Comparison of ENCODE assay signal across 16 cellular contexts in genomic region chr6:130467595-130467994, GRCh38.
A peak's percentile ranks its signal among the peaks of the same experiment; 100 is the strongest.
DNase-seq lines count a peak whose midpoint lies in the region; ATAC-seq, FAIRE-seq and TF ChIP-seq lines count a peak whose summit lies in the region.
"Had no signal": no experiment of that assay in that cellular context is flagged by ENCODE, and none has a peak within 500 bp of the region (broad histone marks: within the 10 kb centered on the region; RNA-seq: fewer than 3 reads in every experiment).

No MANE protein-coding gene starts in this region.

- H4K20me1 ChIP-seq in DND-41 (ENCODE audit: insufficient read depth, low read length) (no peaks in the 10 kb centered on the region), astrocyte (ENCODE audit: insufficient read depth, low read length) (no peaks in the 10 kb centered on the region)
- H4K20me1 ChIP-seq: BLaER1 treated with 17β-estradiol and CSF1 and Interleukin-3, amounts not matched to agents 10 nM and 100 nM had no signal

- H3K9me3 ChIP-seq in DND-41 (ENCODE audit: insufficient read depth, low read length, severe bottlenecking) (peaks cover 2% of the 10 kb centered on the region), astrocyte (ENCODE audit: insufficient read depth, low read depth, low read length) (no peaks in the 10 kb centered on the region)

- no peak overlapping the region for H2BK120ac ChIP-seq in mesendoderm (ENCODE audit: low read depth, low read length)

- no peak overlapping the region for H3K56ac ChIP-seq in mesendoderm (ENCODE audit: low read length)

- intact Hi-C loops in activated CD8-positive, alpha-beta T cell treated with anti-CD3 and anti-CD28 coated beads for 36 hours (cut with micrococcal nuclease) = no loop called here

- H3K79me2 ChIP-seq in DND-41 (ENCODE audit: insufficient read depth, low read length) = no peaks in the 10 kb centered on the region
- no peaks in the 10 kb centered on the region for H3K79me2 ChIP-seq in astrocyte (ENCODE audit: insufficient read depth, low read length)
- H3K79me2 ChIP-seq in mesendoderm (ENCODE audit: control insufficient read depth, insufficient read depth, low read length) = no peaks in the 10 kb centered on the region

- no peak overlapping the region for H3K4me2 ChIP-seq in DND-41 (ENCODE audit: insufficient read depth, low read length)
- no peak overlapping the region for H3K4me2 ChIP-seq in astrocyte (ENCODE audit: low read length)
- H3K4me2 ChIP-seq in mesendoderm (ENCODE audit: low read length) = no peak overlapping the region
- H3K4me2 ChIP-seq: BLaER1 treated with 17β-estradiol and CSF1 and Interleukin-3, amounts not matched to agents 10 nM and 100 nM had no signal

- ATAC-seq in activated CD8-positive, alpha-beta T cell treated with anti-CD3 and anti-CD28 coated beads, Interleukin-2, amount 10 ng/mL, durations not matched to agents 7 days and 5 days = peak; percentile 33
- no peak for ATAC-seq in activated CD8-positive, alpha-beta T cell treated with anti-CD3 and anti-CD28 coated beads for 36 hours
- ATAC-seq in DND-41 (ENCODE audit: insufficient read depth, low read depth) (peak; percentile 33; the same call in 1 of the 3 replicates), esophagus mucosa (no peak)

- no peak overlapping the region for H2BK15ac ChIP-seq in mesendoderm (replicated peaks; ENCODE audit: low read depth)

- H3K27ac Mint-ChIP-seq in activated CD8-positive, alpha-beta T cell treated with anti-CD3 and anti-CD28 coated beads, Interleukin-2, amount 10 ng/mL, durations not matched to agents 7 days and 5 days = peak overlapping the region; percentile 9
- no peak overlapping the region for H3K27ac Mint-ChIP-seq in activated CD8-positive, alpha-beta T cell treated with anti-CD3 and anti-CD28 coated beads for 36 hours
- peak overlapping the region; percentile 31 for H3K27ac Mint-ChIP-seq in astrocyte (ENCODE audit: unreplicated experiment)
- H3K27ac Mint-ChIP-seq: CD4-positive, CD25-positive, alpha-beta regulatory T cell had no signal

- no peak overlapping the region for H4K8ac ChIP-seq in mesendoderm (ENCODE audit: low read depth, low read length)

- H3K36me3 Mint-ChIP-seq in activated CD8-positive, alpha-beta T cell treated with anti-CD3 and anti-CD28 coated beads, Interleukin-2, amount 10 ng/mL, durations not matched to agents 7 days and 5 days (ENCODE audit: low read depth) = peaks cover 3% of the 10 kb centered on the region
- no peaks in the 10 kb centered on the region for H3K36me3 Mint-ChIP-seq in activated CD8-positive, alpha-beta T cell treated with anti-CD3 and anti-CD28 coated beads for 36 hours (ENCODE audit: low read depth)
- H3K36me3 Mint-ChIP-seq in astrocyte (ENCODE audit: low read depth, unreplicated experiment) = no peaks in the 10 kb centered on the region
- H3K36me3 Mint-ChIP-seq: CD4-positive, CD25-positive, alpha-beta regulatory T cell had no signal

- CTCF ChIA-PET in activated CD8-positive, alpha-beta T cell treated with anti-CD3 and anti-CD28 coated beads, Interleukin-2, amount 10 ng/mL, durations not matched to agents 7 days and 5 days (lab: Charles Lee) = interaction anchor here (1.0 kb wide), 1 partner anchor 231 kb away, joined by 3 read pairs; no protein-coding TSS in a partner anchor
- CTCF ChIA-PET in activated CD8-positive, alpha-beta T cell treated with anti-CD3 and anti-CD28 coated beads for 36 hours (lab: Charles Lee) = interaction anchor here (2.0 kb wide), 1 partner anchor 12 kb away, joined by 6 read pairs; no protein-coding TSS in a partner anchor

- FAIRE-seq in astrocyte (lab: Jason Lieb, UNC) = no peak
- FAIRE-seq: GM12878, GM18507, H54 had no signal

- H3K4me1 ChIP-seq in DND-41 (ENCODE audit: insufficient read depth, low read length) (no peaks in the 10 kb centered on the region), astrocyte (ENCODE audit: insufficient read depth, low read length) (peaks cover 11% of the 10 kb centered on the region), mesendoderm (ENCODE audit: control insufficient read depth, low read depth, low read length) (peaks cover 4% of the 10 kb centered on the region)

- H3K4me3 ChIP-seq in DND-41 (ENCODE audit: low read depth in 1 of 2, low read length in 2 of 2) = no peak overlapping the region
- H3K4me3 ChIP-seq in astrocyte (ENCODE audit: insufficient read depth, low read depth, low read length) = no peak overlapping the region
- H3K4me3 ChIP-seq in mesendoderm (ENCODE audit: low read length) = no peak overlapping the region
- H3K4me3 ChIP-seq: BLaER1 treated with 17β-estradiol and CSF1 and Interleukin-3, amounts not matched to agents 10 nM and 100 nM; GM12878 had no signal

- H3K79me1 ChIP-seq in mesendoderm (ENCODE audit: low read length) = no peaks in the 10 kb centered on the region

- H3K4me3 Mint-ChIP-seq in activated CD8-positive, alpha-beta T cell treated with anti-CD3 and anti-CD28 coated beads, Interleukin-2, amount 10 ng/mL, durations not matched to agents 7 days and 5 days = no peak overlapping the region
- no peak overlapping the region for H3K4me3 Mint-ChIP-seq in activated CD8-positive, alpha-beta T cell treated with anti-CD3 and anti-CD28 coated beads for 36 hours
- no peak overlapping the region for H3K4me3 Mint-ChIP-seq in astrocyte (ENCODE audit: unreplicated experiment)
- H3K4me3 Mint-ChIP-seq: CD4-positive, CD25-positive, alpha-beta regulatory T cell had no signal

- no peak overlapping the region for H3K27ac ChIP-seq in DND-41 (ENCODE audit: low read length)
- H3K27ac ChIP-seq in astrocyte (ENCODE audit: low read depth, low read length) = no peak overlapping the region
- no peak overlapping the region for H3K27ac ChIP-seq in mesendoderm (ENCODE audit: low read depth, low read length)
- H3K27ac ChIP-seq: BLaER1 treated with 17β-estradiol and CSF1 and Interleukin-3, amounts not matched to agents 10 nM and 100 nM had no signal

- no peak overlapping the region for H4K5ac ChIP-seq in mesendoderm (ENCODE audit: low read length)

- H3K4me1 Mint-ChIP-seq in activated CD8-positive, alpha-beta T cell treated with anti-CD3 and anti-CD28 coated beads, Interleukin-2, amount 10 ng/mL, durations not matched to agents 7 days and 5 days (ENCODE audit: low read depth) = peaks cover 31% of the 10 kb centered on the region
- H3K4me1 Mint-ChIP-seq in activated CD8-positive, alpha-beta T cell treated with anti-CD3 and anti-CD28 coated beads for 36 hours (ENCODE audit: low read depth) = peaks cover 7% of the 10 kb centered on the region
- peaks cover 12% of the 10 kb centered on the region for H3K4me1 Mint-ChIP-seq in astrocyte (ENCODE audit: low read depth, unreplicated experiment)
- H3K4me1 Mint-ChIP-seq: CD4-positive, CD25-positive, alpha-beta regulatory T cell had no signal

- H2AK5ac ChIP-seq in mesendoderm (ENCODE audit: low read length) = no peak overlapping the region

- H3K9ac ChIP-seq in DND-41 (ENCODE audit: low read depth, low read length) (no peak overlapping the region), astrocyte (ENCODE audit: low read length) (no peak overlapping the region), mesendoderm (ENCODE audit: low read length) (no peak overlapping the region)
- H3K9ac ChIP-seq: BLaER1 treated with 17β-estradiol and CSF1 and Interleukin-3, amounts not matched to agents 10 nM and 100 nM had no signal

- H3K23ac ChIP-seq in mesendoderm (ENCODE audit: low read length) = no peak overlapping the region

- TF ChIP-seq CTCF in activated CD8-positive, alpha-beta T cell treated with anti-CD3 and anti-CD28 coated beads for 36 hours (IDR thresholded peaks at IDR 0.05) = no peak
- TF ChIP-seq CTCF in DND-41 (IDR thresholded peaks at IDR 0.05; ENCODE audit: borderline replicate concordance, extremely low read depth, low read length, poor library complexity, severe bottlenecking) (no peak), astrocyte (IDR thresholded peaks at IDR 0.05; ENCODE audit: insufficient read depth, low read depth, low read length) (no peak)

- no peaks in the 10 kb centered on the region for H3K27me3 Mint-ChIP-seq in activated CD8-positive, alpha-beta T cell treated with anti-CD3 and anti-CD28 coated beads, Interleukin-2, amount 10 ng/mL, durations not matched to agents 7 days and 5 days (ENCODE audit: low read depth)
- H3K27me3 Mint-ChIP-seq in activated CD8-positive, alpha-beta T cell treated with anti-CD3 and anti-CD28 coated beads for 36 hours = no peaks in the 10 kb centered on the region
- H3K27me3 Mint-ChIP-seq in astrocyte (ENCODE audit: low read depth, unreplicated experiment) = peaks cover 2% of the 10 kb centered on the region

- H2BK5ac ChIP-seq in mesendoderm (ENCODE audit: low read length) = no peak overlapping the region

- H3K4ac ChIP-seq in mesendoderm (ENCODE audit: low read depth, low read length) = no peak overlapping the region

- POLR2A ChIA-PET in activated CD8-positive, alpha-beta T cell treated with anti-CD3 and anti-CD28 coated beads, Interleukin-2, amount 10 ng/mL, durations not matched to agents 7 days and 5 days (lab: Charles Lee) = no interaction called here
- POLR2A ChIA-PET in activated CD8-positive, alpha-beta T cell treated with anti-CD3 and anti-CD28 coated beads for 36 hours (lab: Charles Lee) = no interaction called here

- H2AFZ ChIP-seq in DND-41 (ENCODE audit: low read depth, low read length) (no peak overlapping the region), astrocyte (ENCODE audit: low read depth, low read length) (no peak overlapping the region)

- no peak for DNase-seq in activated CD8-positive, alpha-beta T cell treated with anti-CD3 and anti-CD28 coated beads, Interleukin-2, amount 10 ng/mL, durations not matched to agents 7 days and 5 days
- DNase-seq in activated CD8-positive, alpha-beta T cell treated with anti-CD3 and anti-CD28 coated beads for 36 hours = no peak
- DNase-seq in DND-41 = no peak
- no peak for DNase-seq in astrocyte (ENCODE audit: low read depth)
- peak; percentile 18 for DNase-seq in mesendoderm
- no peak for DNase-seq in activated CD4-positive, alpha-beta T cell treated with anti-CD3 and anti-CD28 coated beads, Interleukin-2, amount 50 U/mL, for 1 hour
- no peak for DNase-seq in 8988T
- DNase-seq: ACHN; Calu3; CD4-positive, CD25-positive, alpha-beta regulatory T cell; DMS 273 treated with DMSO at 0.1 percent for 48 hours had no signal

- H3K9me3 Mint-ChIP-seq in activated CD8-positive, alpha-beta T cell treated with anti-CD3 and anti-CD28 coated beads, Interleukin-2, amount 10 ng/mL, durations not matched to agents 7 days and 5 days (ENCODE audit: insufficient read depth) = peaks cover 10% of the 10 kb centered on the region
- no peaks in the 10 kb centered on the region for H3K9me3 Mint-ChIP-seq in activated CD8-positive, alpha-beta T cell treated with anti-CD3 and anti-CD28 coated beads for 36 hours
- peaks cover 2% of the 10 kb centered on the region for H3K9me3 Mint-ChIP-seq in astrocyte (ENCODE audit: unreplicated experiment)

- no peak overlapping the region for H3K18ac ChIP-seq in mesendoderm (ENCODE audit: low read length)

- H3K27me3 ChIP-seq in DND-41 (ENCODE audit: insufficient read depth, low read length, poor library complexity) (no peaks in the 10 kb centered on the region), astrocyte (ENCODE audit: insufficient read depth, low read length) (no peaks in the 10 kb centered on the region), mesendoderm (ENCODE audit: insufficient read depth, low read length, poor library complexity) (no peaks in the 10 kb centered on the region)
- H3K27me3 ChIP-seq: BLaER1 treated with 17β-estradiol and CSF1 and Interleukin-3, amounts not matched to agents 10 nM and 100 nM had no signal

- H3K36me3 ChIP-seq in DND-41 (ENCODE audit: insufficient read depth, low read length) (no peaks in the 10 kb centered on the region), astrocyte (ENCODE audit: insufficient read depth, low read length) (no peaks in the 10 kb centered on the region), mesendoderm (ENCODE audit: control insufficient read depth, insufficient read depth, low read length) (no peaks in the 10 kb centered on the region)
- H3K36me3 ChIP-seq: BLaER1 treated with 17β-estradiol and CSF1 and Interleukin-3, amounts not matched to agents 10 nM and 100 nM had no signal

Comparison
In these comparisons a context has a peak if more than half of its experiments do, and no peak if none do; other contexts are left out.
1. ATAC-seq: peak in activated CD8-positive, alpha-beta T cell treated with anti-CD3 and anti-CD28 coated beads, Interleukin-2, amount 10 ng/mL, durations not matched to agents 7 days and 5 days (single experiment) and DND-41 (single experiment); none in activated CD8-positive, alpha-beta T cell treated with anti-CD3 and anti-CD28 coated beads for 36 hours (single experiment) and esophagus mucosa (single experiment).